In genomic region chr17:27381007-27381501, GRCh38 we compare ENCODE assay signal across 8 cellular contexts.
DNase-seq lines count a peak whose midpoint lies in the region; ATAC-seq, FAIRE-seq and TF ChIP-seq lines count a peak whose summit lies in the region.

No MANE protein-coding gene starts in this region.

- H3K4me3 ChIP-seq in retinal pigment epithelial cell (ENCODE audit: low read length), result no peak overlapping the region

- H3K4me1 Mint-ChIP-seq in activated naive CD4-positive, alpha-beta T cell treated with anti-CD3 and anti-CD28 coated beads for 36 hours (ENCODE audit: low read depth), result no peaks in the 10 kb centered on the region

- no peaks in the 10 kb centered on the region for H3K9me3 Mint-ChIP-seq in activated naive CD4-positive, alpha-beta T cell treated with anti-CD3 and anti-CD28 coated beads for 36 hours

- H3K4me3 Mint-ChIP-seq in activated naive CD4-positive, alpha-beta T cell treated with anti-CD3 and anti-CD28 coated beads for 36 hours, result no peak overlapping the region

- intact Hi-C loops in activated naive CD4-positive, alpha-beta T cell treated with anti-CD3 and anti-CD28 coated beads for 36 hours (cut with micrococcal nuclease), result loop anchor here (1.0 kb wide), 2 partner anchors 75 to 220 kb away; partner anchors contain the start of gene KSR1
- intact Hi-C loops in left cardiac atrium (cut with DNase I), result loop anchor here in 1 of 2 donors (10.0 kb wide), 1 partner anchor 224 kb away; no protein-coding TSS in a partner anchor

- no peak for FAIRE-seq in GM18507 (lab: Jason Lieb, UNC)

- TF ChIP-seq CTCF in LNCAP (IDR thresholded peaks at IDR 0.05), result peak; percentile 77
- TF ChIP-seq CTCF in retinal pigment epithelial cell (conservative IDR thresholded peaks at IDR 0.05; ENCODE audit: low read depth, low read length), result peak; percentile 94

- peak; percentile 22 for DNase-seq in A172 (ENCODE audit: low spot score)
- peak; percentile 81 for DNase-seq in GM18507 (ENCODE audit: extremely low spot score, insufficient read length, low read depth)
- peak; percentile 79 for DNase-seq in SK-N-DZ (ENCODE audit: low spot score)
- peak; percentile 87 for DNase-seq in activated naive CD4-positive, alpha-beta T cell treated with anti-CD3 and anti-CD28 coated beads for 36 hours
- DNase-seq in left cardiac atrium, result peak; percentile 78
- no peak for DNase-seq in retinal pigment epithelial cell (ENCODE audit: low read depth)

- H3K27ac Mint-ChIP-seq in activated naive CD4-positive, alpha-beta T cell treated with anti-CD3 and anti-CD28 coated beads for 36 hours, result no peak overlapping the region

- H3K36me3 Mint-ChIP-seq in activated naive CD4-positive, alpha-beta T cell treated with anti-CD3 and anti-CD28 coated beads for 36 hours (ENCODE audit: low read depth), result no peaks in the 10 kb centered on the region

- peak; percentile 56 for ATAC-seq in left cardiac atrium
- no peak for ATAC-seq in HG02970 (IDR thresholded peaks at IDR 0.05; ENCODE audit: low FRiP score, unreplicated experiment)

- H3K27me3 Mint-ChIP-seq in activated naive CD4-positive, alpha-beta T cell treated with anti-CD3 and anti-CD28 coated beads for 36 hours (ENCODE audit: low read depth), result peaks cover 24% of the 10 kb centered on the region

- CTCF ChIA-PET in activated naive CD4-positive, alpha-beta T cell treated with anti-CD3 and anti-CD28 coated beads for 36 hours (lab: Charles Lee), result interaction anchor here (0.7 to 6.9 kb wide), 33 partner anchors 8 to 274 kb away, joined by 3 to 108 read pairs (median 4); partner anchors contain the start of genes KSR1 and WSB1
